In the genomic region with DNA sequence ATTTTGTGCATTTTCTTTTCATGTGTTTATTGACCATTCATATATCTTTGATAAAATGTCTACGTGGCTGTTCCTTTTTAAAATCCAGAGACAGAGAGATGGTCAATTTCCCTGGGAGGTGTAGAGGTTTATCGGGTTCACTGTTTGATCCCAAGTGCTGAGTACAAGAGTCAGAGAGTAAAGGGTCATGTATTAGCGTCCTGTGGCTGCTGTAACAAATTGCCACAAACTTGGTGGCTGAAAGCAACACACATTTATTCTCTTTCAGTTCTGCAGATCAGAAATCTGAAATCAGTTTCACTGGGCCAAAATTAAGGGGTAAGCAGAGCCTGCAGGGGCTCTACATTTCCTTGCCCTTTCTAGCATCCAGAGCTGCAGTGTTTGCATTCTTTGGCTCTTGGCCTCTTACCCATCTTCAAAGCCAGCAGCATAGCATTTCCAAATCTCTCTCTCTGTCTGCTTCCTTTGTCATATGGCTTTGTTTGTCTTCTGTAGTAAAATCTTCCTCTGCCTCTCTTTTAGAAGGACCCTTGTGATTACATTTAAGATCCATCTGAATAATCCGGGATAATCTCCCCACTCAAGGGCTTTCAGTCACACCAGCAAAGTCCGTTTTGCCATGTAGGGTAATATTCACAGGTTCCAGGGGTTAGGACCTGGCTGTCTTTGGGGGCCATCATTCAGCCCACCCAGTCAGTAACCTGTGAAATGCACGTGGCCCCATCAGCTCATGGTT, we compare ENCODE assay signal across 11 cellular contexts. TPM values are rescaled to one million over a fixed set of nuclear protein-coding genes. Genes with fewer than 3 reads are reported as not detected.
A peak's percentile ranks its signal among the peaks of the same experiment; 100 is the strongest.
DNase-seq lines count a peak whose midpoint lies in the region; ATAC-seq, FAIRE-seq and TF ChIP-seq lines count a peak whose summit lies in the region.
"Had no signal": no experiment of that assay in that cellular context is flagged by ENCODE, and none has a peak within 500 bp of the region (broad histone marks: within the 10 kb centered on the region; RNA-seq: fewer than 3 reads in every experiment).

No MANE protein-coding gene starts in this region.

- no peak for FAIRE-seq in HepG2 (lab: Jason Lieb, UNC)

- H3K4me1 ChIP-seq in HepG2 (ENCODE audit: insufficient read depth, low read length) (peaks cover 70% of the 10 kb centered on the region), tibial nerve (peaks cover 0 to 28% (median 0%) of the 10 kb centered on the region in 4 donors)

- peak overlapping the region; percentile 79; the same call in 1 of the 2 replicates for H3K9ac ChIP-seq in HepG2 (ENCODE audit: insufficient read depth, low read depth, low read length)

- in situ Hi-C loops in HepG2 (cut with HindIII; ENCODE audit: extremely low pct_ligation_motif_present, low pct_unique_long_range_greater_than_20kb): loop anchor here (5.0 kb wide), 3 partner anchors 116 to 321 kb away; a partner anchor contains a TSS

- TF ChIP-seq RAD21 in HepG2 (CRISPR knock-in tag; IDR thresholded peaks at IDR 0.05): no peak

- no peaks in the 10 kb centered on the region for H3K36me3 ChIP-seq in HepG2 (replicated peaks in 1 of 2; ENCODE audit: control insufficient read depth in 1 of 2, insufficient read depth in 2 of 2, low read length in 2 of 2)
- no peaks in the 10 kb centered on the region for H3K36me3 ChIP-seq in tibial nerve
- H3K36me3 ChIP-seq: esophagus muscularis mucosa had no signal

- no peaks in the 10 kb centered on the region for H3K27me3 ChIP-seq in HepG2 (ENCODE audit: control insufficient read depth in 1 of 2, insufficient read depth in 2 of 2, low read length in 2 of 2)
- H3K27me3 ChIP-seq in tibial nerve: no peaks in the 10 kb centered on the region
- H3K27me3 ChIP-seq: esophagus muscularis mucosa had no signal

- WGBS in HepG2 (ENCODE audit: low lambda C conversion rate): 96% methylated on average over 6 of the region's 6 CpGs
- WGBS in tibial nerve, 2 donors: 83 to 94% methylated on average over 6 of the region's 6 CpGs

- DNase-seq in activated CD4-positive, alpha-beta T cell treated with anti-CD3 and anti-CD28 coated beads, Interleukin-2, amount 10 ng/mL, durations not matched to agents 24 days and 14 days: no peak
- no peak for DNase-seq in activated CD4-positive, alpha-beta T cell treated with anti-CD3 and anti-CD28 coated beads, Interleukin-2, amount 50 U/mL, for 4 hours
- no peak for DNase-seq in HepG2 (ENCODE audit: low spot score)
- no peak for DNase-seq in tibial nerve (ENCODE audit: low spot score in 2 of 2)
- DNase-seq in GF-D8 (lab: John Stamatoyannopoulos, UW): no peak
- no peak for DNase-seq in islet precursor cell
- no peak for DNase-seq in MV-4-11 (lab: John Stamatoyannopoulos, UW)

- H4K20me1 ChIP-seq in HepG2 (ENCODE audit: insufficient read depth, low read length): no peaks in the 10 kb centered on the region

- peak overlapping the region; percentile 36 for H2AFZ ChIP-seq in HepG2 (ENCODE audit: low read length)

- intact Hi-C loops in activated CD4-positive, alpha-beta T cell treated with anti-CD3 and anti-CD28 coated beads, Interleukin-2, amount 10 ng/mL, durations not matched to agents 24 days and 14 days (cut with micrococcal nuclease): loop anchor here (2.0 kb wide), 1 partner anchor 969 kb away; no protein-coding TSS in a partner anchor
- intact Hi-C loops in HepG2 (cut with micrococcal nuclease; ENCODE audit: unreplicated experiment): loop anchor here (2.0 kb wide), 1 partner anchor 71 kb away; no protein-coding TSS in a partner anchor

- TF ChIP-seq POLR2A in HepG2 (IDR thresholded peaks at IDR 0.05; ENCODE audit: insufficient read depth in 1 of 2, low read depth in 2 of 2, low read length in 2 of 2) (no peak), tibial nerve (IDR thresholded peaks at IDR 0.05) (peak in 1 of 2 donors; percentile 11)

- H3K4me1 Mint-ChIP-seq in activated CD4-positive, alpha-beta T cell treated with anti-CD3 and anti-CD28 coated beads, Interleukin-2, amount 10 ng/mL, durations not matched to agents 24 days and 14 days: no peaks in the 10 kb centered on the region

- H3K4me3 ChIP-seq in HepG2 (replicated peaks in 1 of 3; ENCODE audit: insufficient read depth in 1 of 3, low read depth in 2 of 3, low read length in 3 of 3): peak overlapping the region in 1 of 3 experiments; percentile 70; a peak in 1 of 6 replicates
- H3K4me3 ChIP-seq in tibial nerve: no peak overlapping the region

- POLR2A ChIA-PET in HepG2 (lab: Yijun Ruan, JAX): interaction anchor here (0.7 to 3.7 kb wide), 20 partner anchors 11 to 333 kb away, joined by 3 to 67 read pairs (median 6); a partner anchor contains a TSS

- H3K27ac ChIP-seq in VCaP: peak overlapping the region; percentile 87; the same call in 1 of the 2 replicates
- no peak overlapping the region for H3K27ac ChIP-seq in HepG2 (ENCODE audit: extremely low read length, insufficient read depth, low read length)
- peak overlapping the region; percentile 81 to 93 (median 84) for H3K27ac ChIP-seq in tibial nerve
- H3K27ac ChIP-seq: HL-60 had no signal

- H3K4me2 ChIP-seq in HepG2 (ENCODE audit: low read depth, low read length): peak overlapping the region; percentile 79

- TF ChIP-seq CTCF in VCaP (conservative IDR thresholded peaks at IDR 0.05): no peak
- no peak for TF ChIP-seq CTCF in HepG2 (CRISPR knock-in tag; IDR thresholded peaks at IDR 0.05)
- no peak for TF ChIP-seq CTCF in tibial nerve (IDR thresholded peaks at IDR 0.05)

- ATAC-seq in HepG2: no peak; the same call in 2 of the 3 replicates

- no peak for TF ChIP-seq EP300 in HepG2 (IDR thresholded peaks at IDR 0.05; ENCODE audit: low read depth in 2 of 2, low read length in 2 of 2)
- no peak; the same call in 1 of the 2 replicates for TF ChIP-seq EP300 in HepG2 (CRISPR knock-in tag; IDR thresholded peaks at IDR 0.05; ENCODE audit: borderline replicate concordance)
- no peak for TF ChIP-seq EP300 in tibial nerve (IDR thresholded peaks at IDR 0.05)

- H3K9me3 ChIP-seq in HepG2 (ENCODE audit: low read length) (no peaks in the 10 kb centered on the region), tibial nerve (no peaks in the 10 kb centered on the region)
- H3K9me3 ChIP-seq: esophagus muscularis mucosa had no signal

- no peaks in the 10 kb centered on the region for H3K36me3 Mint-ChIP-seq in activated CD4-positive, alpha-beta T cell treated with anti-CD3 and anti-CD28 coated beads, Interleukin-2, amount 10 ng/mL, durations not matched to agents 24 days and 14 days (ENCODE audit: low read depth)

- peaks cover 11% of the 10 kb centered on the region for H3K27me3 Mint-ChIP-seq in activated CD4-positive, alpha-beta T cell treated with anti-CD3 and anti-CD28 coated beads, Interleukin-2, amount 10 ng/mL, durations not matched to agents 24 days and 14 days
- H3K27me3 Mint-ChIP-seq: activated CD4-positive, alpha-beta memory T cell treated with anti-CD3 and anti-CD28 coated beads, Interleukin-2, amount 10 ng/mL, durations not matched to agents 7 days and 5 days had no signal

- no peaks in the 10 kb centered on the region for H3K79me2 ChIP-seq in HepG2 (ENCODE audit: insufficient read depth, low read length)

- H3K27ac Mint-ChIP-seq in activated CD4-positive, alpha-beta T cell treated with anti-CD3 and anti-CD28 coated beads, Interleukin-2, amount 10 ng/mL, durations not matched to agents 24 days and 14 days: no peak overlapping the region
- H3K27ac Mint-ChIP-seq: activated CD4-positive, alpha-beta memory T cell treated with anti-CD3 and anti-CD28 coated beads, Interleukin-2, amount 10 ng/mL, durations not matched to agents 7 days and 5 days had no signal

- no peaks in the 10 kb centered on the region for H3K9me3 Mint-ChIP-seq in activated CD4-positive, alpha-beta T cell treated with anti-CD3 and anti-CD28 coated beads, Interleukin-2, amount 10 ng/mL, durations not matched to agents 24 days and 14 days
- H3K9me3 Mint-ChIP-seq: activated CD4-positive, alpha-beta memory T cell treated with anti-CD3 and anti-CD28 coated beads, Interleukin-2, amount 10 ng/mL, durations not matched to agents 7 days and 5 days had no signal

- CTCF ChIA-PET in HepG2 (lab: Yijun Ruan, JAX; ENCODE audit: low intra/inter-chr PET ratio, low total read pairs): interaction anchor here (0.8 to 4.3 kb wide), 4 partner anchors 269 to 346 kb away, joined by 3 to 34 read pairs (median 6); no protein-coding TSS in a partner anchor

- no TSS peak for BruUV-seq in HepG2 (replicated peaks; lab: Mats Ljungman, UMichigan)

- H3K4me3 Mint-ChIP-seq in activated CD4-positive, alpha-beta T cell treated with anti-CD3 and anti-CD28 coated beads, Interleukin-2, amount 10 ng/mL, durations not matched to agents 24 days and 14 days: peak overlapping the region; percentile 35
- H3K4me3 Mint-ChIP-seq: activated CD4-positive, alpha-beta memory T cell treated with anti-CD3 and anti-CD28 coated beads, Interleukin-2, amount 10 ng/mL, durations not matched to agents 7 days and 5 days had no signal

TF ChIP-seq in HepG2, 621 proteins besides CTCF, POLR2A, EP300 and RAD21 (continues in another document):
- 0 out of 2 replicates have a peak, but pooled peaks have one; percentile 4 for TF ChIP-seq ZKSCAN8 (CRISPR knock-in tag; IDR thresholded peaks at IDR 0.05; ENCODE audit: borderline replicate concordance)

RNA-seq across cellular contexts. Expression of a gene that starts 49.9 kb away (rescaled TPM):
- 0.14 and 0.19 TPM in 2 replicates for total RNA-seq in activated CD4-positive, alpha-beta T cell treated with anti-CD3 and anti-CD28 coated beads, Interleukin-2, amount 10 ng/mL, durations not matched to agents 24 days and 14 days
- total RNA-seq in HepG2 (2016; rRNA removed; fragmentation: Illumina TruSeq; extraction: Trizol) (0.22 and 0.28 TPM in 2 replicates), tibial nerve (1 to 10 TPM; 1.7 to 5.9 (median 3.2) TPM)
- total RNA-seq in HepG2 (2016; cell fraction: cytosol; rRNA removed; fragmentation: Illumina TruSeq; extraction: Trizol; ENCODE audit: low read depth): 0.18 TPM in 1 of 2 replicates, not detected in the other
- 0.07 and 0.30 TPM in 2 replicates for total RNA-seq in HepG2 (2016; cell fraction: insoluble cytoplasmic fraction; rRNA removed; fragmentation: Illumina TruSeq; extraction: Trizol)
- 0.24 and 0.25 TPM in 2 replicates for total RNA-seq in HepG2 (2016; cell fraction: membrane; rRNA removed; fragmentation: Illumina TruSeq; extraction: Trizol)
- total RNA-seq in HepG2 (2016; cell fraction: nucleus; rRNA removed; fragmentation: Illumina TruSeq; extraction: Trizol): 0.40 TPM in 1 of 2 replicates, not detected in the other
- polyA plus RNA-seq in HepG2 (2011; rRNA removed): 0.30 and 0.50 TPM in 2 replicates
- 0.20 and 0.33 TPM in 2 replicates for polyA plus RNA-seq in HepG2 (2011; cell fraction: cytosol; rRNA removed)
- polyA plus RNA-seq in HepG2 (2011; cell fraction: nucleus; rRNA removed): 0.11 and 0.16 TPM in 2 replicates
- polyA plus RNA-seq in HepG2 (2012): 0.16 and 0.24 TPM in 2 replicates
- polyA plus RNA-seq in HepG2 (2016; cell fraction: cytosol; fragmentation: Illumina TruSeq; extraction: Trizol; ENCODE audit: low read depth): 0.19 and 0.25 TPM in 2 replicates
- polyA plus RNA-seq in HepG2 (2016; cell fraction: insoluble cytoplasmic fraction; fragmentation: Illumina TruSeq; extraction: Trizol; ENCODE audit: low read depth): 0.12 and 0.22 TPM in 2 replicates
- polyA plus RNA-seq in HepG2 (2016; cell fraction: membrane; fragmentation: Illumina TruSeq; extraction: Trizol; ENCODE audit: low read depth): 0.35 and 0.46 TPM in 2 replicates
- 0.25 and 0.76 TPM in 2 replicates for polyA plus RNA-seq in HepG2 (2016; cell fraction: nucleus; fragmentation: Illumina TruSeq; extraction: Trizol; ENCODE audit: insufficient read depth, low read depth)
- 0.21 and 0.32 TPM in 2 replicates for polyA minus RNA-seq in HepG2 (2011; rRNA and poly(A)+ RNA removed; ENCODE audit: low replicate concordance)
- 0.35 TPM in 1 of 2 replicates, not detected in the other for polyA minus RNA-seq in HepG2 (2011; cell fraction: cytosol; rRNA and poly(A)+ RNA removed)
- 0.25 and 0.52 TPM in 2 replicates for polyA minus RNA-seq in HepG2 (2011; cell fraction: nucleus; rRNA and poly(A)+ RNA removed)
